1 cellular context compared by ENCODE assay signal in genomic region chr6:134980846-134981245, GRCh38.
TF ChIP-seq lines count a peak whose summit lies in the region.

No MANE protein-coding gene starts in this region.

TF ChIP-seq in IMR-90, 13 proteins besides CTCF, POLR2A, EP300 and RAD21:
- TF ChIP-seq BHLHE40 (IDR thresholded peaks at IDR 0.05; ENCODE audit: low read depth, low read length) (no peak), MAFK (IDR thresholded peaks at IDR 0.05; ENCODE audit: low read depth, low read length) (no peak), RCOR1 (IDR thresholded peaks at IDR 0.05; ENCODE audit: insufficient replicate concordance, low read length) (no peak), CEBPB (IDR thresholded peaks at IDR 0.05; ENCODE audit: low read depth, low read length) (no peak), SMC3 (IDR thresholded peaks at IDR 0.05; ENCODE audit: low read depth, low read length) (no peak), ELK1 (IDR thresholded peaks at IDR 0.05; ENCODE audit: borderline replicate concordance, low read depth, low read length) (no peak), FOS (IDR thresholded peaks at IDR 0.05; ENCODE audit: low read depth, low read length) (no peak), MXI1 (IDR thresholded peaks at IDR 0.05; ENCODE audit: borderline replicate concordance, low read depth, low read length) (no peak), MAZ (IDR thresholded peaks at IDR 0.05; ENCODE audit: borderline replicate concordance, low read depth, low read length) (no peak), NFE2L2 (IDR thresholded peaks at IDR 0.05; ENCODE audit: low read depth, low read length) (no peak), CHD1 (IDR thresholded peaks at IDR 0.05; ENCODE audit: low read depth, low read length) (no peak), USF2 (IDR thresholded peaks at IDR 0.05; ENCODE audit: low read depth, low read length) (no peak), RFX5 (IDR thresholded peaks at IDR 0.05; ENCODE audit: low read depth, low read length) (no peak)
